In genomic region chr12:95881331-95881955, GRCh38 we compare ENCODE assay signal across 18 cellular contexts. TPM values are rescaled to one million over a fixed set of nuclear protein-coding genes. Genes with fewer than 3 reads are reported as not detected.
DNase-seq lines count a peak whose midpoint lies in the region; ATAC-seq, FAIRE-seq and TF ChIP-seq lines count a peak whose summit lies in the region.
"Had no signal": no experiment of that assay in that cellular context is flagged by ENCODE, and none has a peak within 500 bp of the region (broad histone marks: within the 10 kb centered on the region; RNA-seq: fewer than 3 reads in every experiment).

No MANE protein-coding gene starts in this region.

- H3K9me3 Mint-ChIP-seq in astrocyte (ENCODE audit: unreplicated experiment) = no peaks in the 10 kb centered on the region
- H3K9me3 Mint-ChIP-seq in activated T-helper 1 cell treated with anti-CD3 and anti-CD28 coated beads, Interleukin-12 subunit alpha, Interleukin-12 subunit beta, Interleukin-2, Interleukin-4 antibody, amounts not matched to agents 30 ng/mL and 10 ng/mL and 1 ng/mL, durations not matched to agents 14 hours and 24 hours and 36 hours = no peaks in the 10 kb centered on the region
- H3K9me3 Mint-ChIP-seq in activated T-cell treated with anti-CD3 and anti-CD28 coated beads, Interleukin-2, amount 50 U/mL, for 4 hours = no peaks in the 10 kb centered on the region
- H3K9me3 Mint-ChIP-seq: activated T-helper 17 cell treated with anti-CD3 and anti-CD28 coated beads, Interleukin-2, amount 50 U/mL, for 72 hours; stimulated activated naive CD8-positive, alpha-beta T cell treated with anti-CD3 and anti-CD28 coated beads, Interleukin-15, amount 100 ng/mL, for 72 hours had no signal

- no peak for ATAC-seq in activated T-cell treated with anti-CD3 and anti-CD28 coated beads, Interleukin-2, amount 50 U/mL, for 4 hours
- no peak for ATAC-seq in HG02852 (IDR thresholded peaks at IDR 0.05; ENCODE audit: unreplicated experiment)
- ATAC-seq: activated T-helper 17 cell treated with anti-CD3 and anti-CD28 coated beads, Interleukin-2, amount 50 U/mL, for 72 hours; stimulated activated naive CD8-positive, alpha-beta T cell treated with anti-CD3 and anti-CD28 coated beads, Interleukin-15, amount 100 ng/mL, for 72 hours had no signal

- no peak overlapping the region for H3K4ac ChIP-seq in mesenchymal stem cell (ENCODE audit: low read depth in 1 of 2, low read length in 2 of 2)

- peaks cover 3% of the 10 kb centered on the region for H3K9me3 ChIP-seq in astrocyte (ENCODE audit: insufficient read depth, low read depth, low read length)
- no peaks in the 10 kb centered on the region for H3K9me3 ChIP-seq in mesenchymal stem cell (ENCODE audit: control insufficient read depth, low read length)
- H3K9me3 ChIP-seq: prostate gland had no signal

- no peaks in the 10 kb centered on the region for H3K79me1 ChIP-seq in mesenchymal stem cell (replicated peaks; ENCODE audit: low read length, poor library complexity, severe bottlenecking)

- peaks cover 2% of the 10 kb centered on the region for H3K36me3 Mint-ChIP-seq in astrocyte (ENCODE audit: low read depth, unreplicated experiment)
- peaks cover 1% of the 10 kb centered on the region for H3K36me3 Mint-ChIP-seq in activated T-helper 1 cell treated with anti-CD3 and anti-CD28 coated beads, Interleukin-12 subunit alpha, Interleukin-12 subunit beta, Interleukin-2, Interleukin-4 antibody, amounts not matched to agents 30 ng/mL and 10 ng/mL and 1 ng/mL, durations not matched to agents 14 hours and 24 hours and 36 hours (ENCODE audit: low read depth)
- H3K36me3 Mint-ChIP-seq in activated T-cell treated with anti-CD3 and anti-CD28 coated beads, Interleukin-2, amount 50 U/mL, for 4 hours (ENCODE audit: insufficient read depth) = no peaks in the 10 kb centered on the region

- H2AFZ ChIP-seq in astrocyte (ENCODE audit: low read depth, low read length) = peak overlapping the region; percentile 26
- H2AFZ ChIP-seq in mesenchymal stem cell (ENCODE audit: low read depth, low read length) = no peak overlapping the region

- intact Hi-C loops in activated T-helper 1 cell treated with anti-CD3 and anti-CD28 coated beads, Interleukin-12 subunit alpha, Interleukin-12 subunit beta, Interleukin-2, Interleukin-4 antibody, amounts not matched to agents 30 ng/mL and 10 ng/mL and 1 ng/mL, durations not matched to agents 14 hours and 24 hours and 36 hours (cut with micrococcal nuclease) = no loop called here

- H3K4me2 ChIP-seq in astrocyte (ENCODE audit: low read length) (peak overlapping the region; percentile 58), mesenchymal stem cell (ENCODE audit: low read length, poor library complexity, severe bottlenecking) (no peak overlapping the region)

- H3K4me3 Mint-ChIP-seq in astrocyte (ENCODE audit: unreplicated experiment) = no peak overlapping the region
- H3K4me3 Mint-ChIP-seq in activated T-helper 1 cell treated with anti-CD3 and anti-CD28 coated beads, Interleukin-12 subunit alpha, Interleukin-12 subunit beta, Interleukin-2, Interleukin-4 antibody, amounts not matched to agents 30 ng/mL and 10 ng/mL and 1 ng/mL, durations not matched to agents 14 hours and 24 hours and 36 hours = no peak overlapping the region
- no peak overlapping the region for H3K4me3 Mint-ChIP-seq in activated T-cell treated with anti-CD3 and anti-CD28 coated beads, Interleukin-2, amount 50 U/mL, for 4 hours
- H3K4me3 Mint-ChIP-seq: activated T-helper 17 cell treated with anti-CD3 and anti-CD28 coated beads, Interleukin-2, amount 50 U/mL, for 72 hours; naive B cell; stimulated activated naive CD8-positive, alpha-beta T cell treated with anti-CD3 and anti-CD28 coated beads, Interleukin-15, amount 100 ng/mL, for 72 hours had no signal

- H3K27me3 ChIP-seq in astrocyte (ENCODE audit: insufficient read depth, low read length) (no peaks in the 10 kb centered on the region), mesenchymal stem cell (ENCODE audit: control insufficient read depth in 1 of 2, insufficient read depth in 1 of 2, low read length in 2 of 2) (no peaks in the 10 kb centered on the region)

- no peak overlapping the region for H3K14ac ChIP-seq in mesenchymal stem cell (ENCODE audit: low read length in 2 of 2)

- no peak overlapping the region for H4K91ac ChIP-seq in mesenchymal stem cell (ENCODE audit: low read length)

- FAIRE-seq in G401.6 (lab: Jason Lieb, UNC) = peak; percentile 72
- no peak for FAIRE-seq in astrocyte (lab: Jason Lieb, UNC)
- FAIRE-seq: GM12891, TTC549 had no signal

- 59% methylated on average over 3 of the region's 3 CpGs for WGBS in mesenchymal stem cell

- H2BK120ac ChIP-seq in mesenchymal stem cell (ENCODE audit: low read depth, low read length) = no peak overlapping the region

- H3K27me3 Mint-ChIP-seq in astrocyte (ENCODE audit: low read depth, unreplicated experiment) = no peaks in the 10 kb centered on the region
- H3K27me3 Mint-ChIP-seq in activated T-helper 1 cell treated with anti-CD3 and anti-CD28 coated beads, Interleukin-12 subunit alpha, Interleukin-12 subunit beta, Interleukin-2, Interleukin-4 antibody, amounts not matched to agents 30 ng/mL and 10 ng/mL and 1 ng/mL, durations not matched to agents 14 hours and 24 hours and 36 hours (ENCODE audit: insufficient read depth) = no peaks in the 10 kb centered on the region
- H3K27me3 Mint-ChIP-seq in activated T-cell treated with anti-CD3 and anti-CD28 coated beads, Interleukin-2, amount 50 U/mL, for 4 hours (ENCODE audit: low read depth) = no peaks in the 10 kb centered on the region
- H3K27me3 Mint-ChIP-seq: activated T-helper 17 cell treated with anti-CD3 and anti-CD28 coated beads, Interleukin-2, amount 50 U/mL, for 72 hours; naive B cell; stimulated activated naive CD8-positive, alpha-beta T cell treated with anti-CD3 and anti-CD28 coated beads, Interleukin-15, amount 100 ng/mL, for 72 hours had no signal

- no peak overlapping the region for H2BK5ac ChIP-seq in mesenchymal stem cell (ENCODE audit: low read depth, low read length, poor library complexity, severe bottlenecking)

- no peak overlapping the region for H3K4me3 ChIP-seq in astrocyte (ENCODE audit: insufficient read depth, low read depth, low read length)
- peak overlapping the region in 1 of 2 experiments; percentile 31 for H3K4me3 ChIP-seq in mesenchymal stem cell (ENCODE audit: insufficient read depth in 1 of 2, low read depth in 1 of 2, low read length in 2 of 2)
- H3K4me3 ChIP-seq: prostate gland had no signal

- no peak overlapping the region for H2AK5ac ChIP-seq in mesenchymal stem cell (ENCODE audit: low read length, severe bottlenecking)

- peaks cover 13% of the 10 kb centered on the region for H3K4me1 Mint-ChIP-seq in astrocyte (ENCODE audit: low read depth, unreplicated experiment)
- H3K4me1 Mint-ChIP-seq in activated T-helper 1 cell treated with anti-CD3 and anti-CD28 coated beads, Interleukin-12 subunit alpha, Interleukin-12 subunit beta, Interleukin-2, Interleukin-4 antibody, amounts not matched to agents 30 ng/mL and 10 ng/mL and 1 ng/mL, durations not matched to agents 14 hours and 24 hours and 36 hours (ENCODE audit: low read depth) = no peaks in the 10 kb centered on the region
- H3K4me1 Mint-ChIP-seq in activated T-cell treated with anti-CD3 and anti-CD28 coated beads, Interleukin-2, amount 50 U/mL, for 4 hours (ENCODE audit: low read depth) = no peaks in the 10 kb centered on the region
- H3K4me1 Mint-ChIP-seq: activated T-helper 17 cell treated with anti-CD3 and anti-CD28 coated beads, Interleukin-2, amount 50 U/mL, for 72 hours; naive B cell; stimulated activated naive CD8-positive, alpha-beta T cell treated with anti-CD3 and anti-CD28 coated beads, Interleukin-15, amount 100 ng/mL, for 72 hours had no signal

- H3K27ac ChIP-seq in astrocyte (ENCODE audit: low read depth, low read length) = peak overlapping the region; percentile 34
- no peak overlapping the region for H3K27ac ChIP-seq in mesenchymal stem cell (ENCODE audit: low read length, poor library complexity, severe bottlenecking)
- H3K27ac ChIP-seq: C4-2B, prostate gland had no signal

- no peak overlapping the region for H3K27ac Mint-ChIP-seq in astrocyte (ENCODE audit: unreplicated experiment)
- H3K27ac Mint-ChIP-seq in activated T-helper 1 cell treated with anti-CD3 and anti-CD28 coated beads, Interleukin-12 subunit alpha, Interleukin-12 subunit beta, Interleukin-2, Interleukin-4 antibody, amounts not matched to agents 30 ng/mL and 10 ng/mL and 1 ng/mL, durations not matched to agents 14 hours and 24 hours and 36 hours = no peak overlapping the region
- H3K27ac Mint-ChIP-seq: activated T-helper 17 cell treated with anti-CD3 and anti-CD28 coated beads, Interleukin-2, amount 50 U/mL, for 72 hours; naive B cell; stimulated activated naive CD8-positive, alpha-beta T cell treated with anti-CD3 and anti-CD28 coated beads, Interleukin-15, amount 100 ng/mL, for 72 hours had no signal

- H3K79me2 ChIP-seq in astrocyte (ENCODE audit: insufficient read depth, low read length) = no peaks in the 10 kb centered on the region

- TF ChIP-seq CTCF in astrocyte (IDR thresholded peaks at IDR 0.05; ENCODE audit: insufficient read depth, low read depth, low read length) = no peak

- no peak overlapping the region for H2BK12ac ChIP-seq in mesenchymal stem cell (ENCODE audit: low read length in 2 of 2)

- H3K9ac ChIP-seq in astrocyte (ENCODE audit: low read length) (no peak overlapping the region), mesenchymal stem cell (ENCODE audit: low read length) (peak overlapping the region; percentile 44)

- H2BK15ac ChIP-seq in mesenchymal stem cell (ENCODE audit: low read depth, poor library complexity, severe bottlenecking) = no peak overlapping the region

- DNase-seq in NCI-H2081 (lab: John Stamatoyannopoulos, UW) (peak; percentile 78 to 93), astrocyte (ENCODE audit: low read depth) (peak; percentile 29), mesenchymal stem cell (no peak), GM19240 (ENCODE audit: insufficient read length, low spot score) (no peak)
- no peak for DNase-seq in activated T-helper 1 cell treated with anti-CD3 and anti-CD28 coated beads, Interleukin-12 subunit alpha, Interleukin-12 subunit beta, Interleukin-2, Interleukin-4 antibody, amounts not matched to agents 30 ng/mL and 10 ng/mL and 1 ng/mL, durations not matched to agents 14 hours and 24 hours and 36 hours (ENCODE audit: low spot score)
- no peak for DNase-seq in activated T-cell treated with anti-CD3 and anti-CD28 coated beads, Interleukin-2, amount 50 U/mL, for 4 hours
- DNase-seq: activated CD4-positive, alpha-beta T cell treated with anti-CD3 and anti-CD28 coated beads, Interleukin-2, amount 50 U/mL, for 48 hours; cortex of kidney; left ventricle myocardium superior; naive B cell; stimulated activated naive CD8-positive, alpha-beta T cell treated with anti-CD3 and anti-CD28 coated beads, Interleukin-15, amount 100 ng/mL, for 72 hours had no signal

- H3K36me3 ChIP-seq in astrocyte (ENCODE audit: insufficient read depth, low read length) (no peaks in the 10 kb centered on the region), mesenchymal stem cell (ENCODE audit: control insufficient read depth in 1 of 2, insufficient read depth in 2 of 2, low read depth in 1 of 2, low read length in 2 of 2) (no peaks in the 10 kb centered on the region)
- H3K36me3 ChIP-seq: prostate gland had no signal

- no peak overlapping the region for H4K8ac ChIP-seq in mesenchymal stem cell (ENCODE audit: low read length)

- H3K23ac ChIP-seq in mesenchymal stem cell (ENCODE audit: low read length in 2 of 2) = no peak overlapping the region

- H4K20me1 ChIP-seq in astrocyte (ENCODE audit: insufficient read depth, low read length) = no peaks in the 10 kb centered on the region

- H3K4me1 ChIP-seq in astrocyte (ENCODE audit: insufficient read depth, low read length) = peaks cover 11% of the 10 kb centered on the region
- peaks cover 2% of the 10 kb centered on the region for H3K4me1 ChIP-seq in mesenchymal stem cell (ENCODE audit: control insufficient read depth, insufficient read depth, low read depth, low read length)
- H3K4me1 ChIP-seq: prostate gland had no signal

- H3K18ac ChIP-seq in mesenchymal stem cell (ENCODE audit: low read depth in 1 of 2, low read length in 2 of 2) = no peak overlapping the region

RNA-seq across cellular contexts. Expression of gene SNRPF, which starts 22.7 kb away (rescaled TPM):
- 23.1 and 24.9 TPM in 2 replicates for total RNA-seq in astrocyte
- polyA plus RNA-seq in mesenchymal stem cell (2013, experiment 1 of 2) = 34.9 TPM
- 36.0 TPM for polyA plus RNA-seq in mesenchymal stem cell (2013, experiment 2 of 2)
- 65.6 and 70.9 TPM in 2 replicates for total RNA-seq in activated T-helper 1 cell treated with anti-CD3 and anti-CD28 coated beads, Interleukin-12 subunit alpha, Interleukin-12 subunit beta, Interleukin-2, Interleukin-4 antibody, amounts not matched to agents 30 ng/mL and 10 ng/mL and 1 ng/mL, durations not matched to agents 14 hours and 24 hours and 36 hours
- total RNA-seq in activated T-cell treated with anti-CD3 and anti-CD28 coated beads, Interleukin-2, amount 50 U/mL, for 4 hours = 10 to 100 TPM; 70.3 to 81.5 (median 79.7) TPM

Comparison
In these comparisons a context has a peak if more than half of its experiments do, and no peak if none do; other contexts are left out.
1. DNase-seq: peak in NCI-H2081 (2 of 2) and astrocyte (single experiment); none in mesenchymal stem cell (single experiment), activated T-helper 1 cell treated with anti-CD3 and anti-CD28 coated beads, Interleukin-12 subunit alpha, Interleukin-12 subunit beta, Interleukin-2, Interleukin-4 antibody, amounts not matched to agents 30 ng/mL and 10 ng/mL and 1 ng/mL, durations not matched to agents 14 hours and 24 hours and 36 hours (single experiment), GM19240 (single experiment) and activated T-cell treated with anti-CD3 and anti-CD28 coated beads, Interleukin-2, amount 50 U/mL, for 4 hours (single experiment).